14 cellular contexts compared by ENCODE assay signal in genomic region chr2:27083410-27084296, GRCh38. TPM values are rescaled to one million over a fixed set of nuclear protein-coding genes. Genes with fewer than 3 reads are reported as not detected.
DNase-seq lines count a peak whose midpoint lies in the region; ATAC-seq and TF ChIP-seq lines count a peak whose summit lies in the region.
"Had no signal": no experiment of that assay in that cellular context is flagged by ENCODE, and none has a peak within 500 bp of the region (broad histone marks: within the 10 kb centered on the region; RNA-seq: fewer than 3 reads in every experiment).

No MANE protein-coding gene starts in this region.

- intact Hi-C loops in MCF 10A (cut with micrococcal nuclease), result no loop called here
- intact Hi-C loops in breast epithelium (cut with DNase I; ENCODE audit: low total_unique reads), result no loop called here

- no peak overlapping the region for H3K4me3 Mint-ChIP-seq in MCF 10A (ENCODE audit: unreplicated experiment)
- H3K4me3 Mint-ChIP-seq in chondrocyte (ENCODE audit: unreplicated experiment), result no peak overlapping the region
- H3K4me3 Mint-ChIP-seq in stimulated activated naive B cell treated with anti-CD40 and anti-IgM and Interleukin-4, amounts not matched to agents 10 μg/mL and 1 μg/mL and 100 μg/mL, for 72 hours, result peak overlapping the region in 1 of 2 donors; percentile 43
- H3K4me3 Mint-ChIP-seq in nephron progenitor cell, result no peak overlapping the region

- peak; percentile 28 for DNase-seq in MCF 10A (ENCODE audit: unreplicated experiment)
- DNase-seq in breast epithelium (ENCODE audit: low spot score in 2 of 2), result no peak
- no peak for DNase-seq in chondrocyte (ENCODE audit: low spot score)
- DNase-seq in stimulated activated naive B cell treated with anti-CD40 and anti-IgM and Interleukin-4, amounts not matched to agents 10 μg/mL and 1 μg/mL and 100 μg/mL, for 72 hours, result no peak
- no peak for DNase-seq in nephron progenitor cell
- DNase-seq: activated CD8-positive, alpha-beta memory T cell treated with anti-CD3 and anti-CD28 coated beads for 24 hours; activated naive CD4-positive, alpha-beta T cell treated with Interleukin-2 at 50 U/mL for 16 hours; GM23248; NCI-H510A; Peyer's patch; stimulated activated naive CD4-positive, alpha-beta T cell had no signal

- no peaks in the 10 kb centered on the region for H3K36me3 ChIP-seq in breast epithelium
- H3K36me3 ChIP-seq: pancreas, Peyer's patch had no signal

- H3K36me3 Mint-ChIP-seq in MCF 10A (ENCODE audit: insufficient read depth, unreplicated experiment), result no peaks in the 10 kb centered on the region
- peaks cover 7% of the 10 kb centered on the region for H3K36me3 Mint-ChIP-seq in chondrocyte (ENCODE audit: low read depth)
- no peaks in the 10 kb centered on the region for H3K36me3 Mint-ChIP-seq in stimulated activated naive B cell treated with anti-CD40 and anti-IgM and Interleukin-4, amounts not matched to agents 10 μg/mL and 1 μg/mL and 100 μg/mL, for 72 hours
- no peaks in the 10 kb centered on the region for H3K36me3 Mint-ChIP-seq in nephron progenitor cell (ENCODE audit: low read depth)

- no peak for ATAC-seq in stimulated activated naive B cell treated with anti-CD40 and anti-IgM and Interleukin-4, amounts not matched to agents 10 μg/mL and 1 μg/mL and 100 μg/mL, for 72 hours (replicated peaks)
- ATAC-seq in GM21367 (IDR thresholded peaks at IDR 0.05; ENCODE audit: unreplicated experiment), result no peak
- ATAC-seq: esophagus mucosa, pancreas had no signal

- H3K9me3 Mint-ChIP-seq in MCF 10A (ENCODE audit: unreplicated experiment) (no peaks in the 10 kb centered on the region), chondrocyte (ENCODE audit: low read depth) (no peaks in the 10 kb centered on the region), nephron progenitor cell (no peaks in the 10 kb centered on the region)
- H3K9me3 Mint-ChIP-seq in stimulated activated naive B cell treated with anti-CD40 and anti-IgM and Interleukin-4, amounts not matched to agents 10 μg/mL and 1 μg/mL and 100 μg/mL, for 72 hours, result no peaks in the 10 kb centered on the region

- BruUV-seq in MCF 10A (replicated peaks; lab: Mats Ljungman, UMichigan), result no TSS peak

- no peak for TF ChIP-seq POLR2A in breast epithelium (IDR thresholded peaks at IDR 0.05)

- H3K27ac Mint-ChIP-seq in MCF 10A (ENCODE audit: low read depth, unreplicated experiment) (no peak overlapping the region), chondrocyte (ENCODE audit: unreplicated experiment) (peak overlapping the region; percentile 49), nephron progenitor cell (no peak overlapping the region)
- H3K27ac Mint-ChIP-seq in stimulated activated naive B cell treated with anti-CD40 and anti-IgM and Interleukin-4, amounts not matched to agents 10 μg/mL and 1 μg/mL and 100 μg/mL, for 72 hours, result peak overlapping the region; percentile 32

- H3K27me3 Mint-ChIP-seq in MCF 10A (ENCODE audit: insufficient read depth, unreplicated experiment), result no peaks in the 10 kb centered on the region
- no peaks in the 10 kb centered on the region for H3K27me3 Mint-ChIP-seq in chondrocyte (ENCODE audit: low read depth)
- peaks cover 1 to 8% of the 10 kb centered on the region in 2 donors for H3K27me3 Mint-ChIP-seq in stimulated activated naive B cell treated with anti-CD40 and anti-IgM and Interleukin-4, amounts not matched to agents 10 μg/mL and 1 μg/mL and 100 μg/mL, for 72 hours
- H3K27me3 Mint-ChIP-seq in nephron progenitor cell (ENCODE audit: low read depth, poor library complexity), result peaks cover 27% of the 10 kb centered on the region

- H3K4me1 Mint-ChIP-seq in MCF 10A (ENCODE audit: insufficient read depth, unreplicated experiment) (peaks cover 11% of the 10 kb centered on the region), chondrocyte (ENCODE audit: low read depth) (peaks cover 40% of the 10 kb centered on the region), nephron progenitor cell (peaks cover 53% of the 10 kb centered on the region)
- peaks cover 22 to 49% of the 10 kb centered on the region in 2 donors for H3K4me1 Mint-ChIP-seq in stimulated activated naive B cell treated with anti-CD40 and anti-IgM and Interleukin-4, amounts not matched to agents 10 μg/mL and 1 μg/mL and 100 μg/mL, for 72 hours

- no peaks in the 10 kb centered on the region for H3K9me3 ChIP-seq in breast epithelium
- H3K9me3 ChIP-seq: pancreas, Peyer's patch had no signal

- peaks cover 0 to 18% of the 10 kb centered on the region in 2 donors for H3K4me1 ChIP-seq in breast epithelium

- POLR2A ChIA-PET in MCF 10A (lab: Yijun Ruan, JAX), result interaction anchor here (0.9 to 3.3 kb wide), 7 partner anchors 9 to 237 kb away, joined by 3 to 12 read pairs (median 4); partner anchors contain the start of genes AGBL5, ATRAID, OST4 and PREB

- H3K27me3 ChIP-seq in breast epithelium, result no peaks in the 10 kb centered on the region
- H3K27me3 ChIP-seq: pancreas, Peyer's patch had no signal

- TF ChIP-seq CTCF in MCF 10A (IDR thresholded peaks at IDR 0.05; ENCODE audit: unreplicated experiment) (no peak), breast epithelium (IDR thresholded peaks at IDR 0.05) (no peak), chondrocyte (IDR thresholded peaks at IDR 0.05) (no peak), nephron progenitor cell (IDR thresholded peaks at IDR 0.05) (no peak)

- H3K4me3 ChIP-seq in breast epithelium, result no peak overlapping the region
- H3K4me3 ChIP-seq: GM23248, pancreas, Peyer's patch had no signal

- CTCF ChIA-PET in MCF 10A (lab: Yijun Ruan, JAX), result interaction anchor here (0.5 to 1.1 kb wide), 8 partner anchors 10 to 1381 kb away, joined by 3 to 4 read pairs (median 3); no protein-coding TSS in a partner anchor

- no peak overlapping the region for H3K27ac ChIP-seq in breast epithelium
- H3K27ac ChIP-seq: GM23248, pancreas had no signal

RNA-seq across cellular contexts. Expression of gene KHK, which starts 2.9 kb away (rescaled TPM):
- total RNA-seq in MCF 10A (2022) (1.7 and 2.6 TPM in 2 replicates), breast epithelium (1 to 10 TPM; 2.2 to 4.1 (median 3.6) TPM), chondrocyte (1.2 to 1.9 TPM (median 1.3 TPM) in 3 replicates)
- total RNA-seq: GM23248 had no signal

RNA-seq across cellular contexts. Expression of gene EMILIN1, which starts 5.2 kb away (rescaled TPM):
- total RNA-seq in MCF 10A (2022) (0.20 and 0.21 TPM in 2 replicates), breast epithelium (10 to 100 TPM; 25.6 to 94.7 (median 26.9) TPM), chondrocyte (180 to 235 TPM (median 182 TPM) in 3 replicates)

RNA-seq across cellular contexts. Expression of gene OST4, which starts 12.2 kb away (rescaled TPM):
- 257 and 340 TPM in 2 replicates for total RNA-seq in MCF 10A (2022)
- 100 to 1,000 TPM; 271 to 309 (median 281) TPM for total RNA-seq in breast epithelium
- 473 to 494 TPM (median 478 TPM) in 3 replicates for total RNA-seq in chondrocyte

RNA-seq across cellular contexts. Expression of gene AGBL5, which starts 32.2 kb away (rescaled TPM):
- 18.9 and 22.7 TPM in 2 replicates for total RNA-seq in MCF 10A (2022)
- total RNA-seq in breast epithelium, result 10 to 100 TPM; 12.5 to 21.5 (median 16.1) TPM
- 14.0 to 31.8 TPM (median 16.3 TPM) in 3 replicates for total RNA-seq in chondrocyte

RNA-seq across cellular contexts. Expression of gene CGREF1, which starts 35.3 kb away (rescaled TPM):
- total RNA-seq in MCF 10A (2022), result 10.9 and 12.9 TPM in 2 replicates
- total RNA-seq in breast epithelium, result 10 to 100 TPM in 1 of 3 donors, 1 to 10 TPM in 2; 3.2 to 16.4 (median 3.4) TPM
- 9.6 to 15.9 TPM (median 13.5 TPM) in 3 replicates for total RNA-seq in chondrocyte

Comparison
In these comparisons a context has a peak if more than half of its experiments do, and no peak if none do; other contexts are left out.
1. RNA of gene EMILIN1, which starts 5.2 kb away (total RNA-seq): 180 to 235 TPM in chondrocyte and 25.6 to 94.7 TPM in breast epithelium; 0.20 to 0.21 TPM in MCF 10A; every median in the first group is over 10 times any median in the second.
2. H3K27ac Mint-ChIP-seq: peak in chondrocyte (single experiment) and stimulated activated naive B cell treated with anti-CD40 and anti-IgM and Interleukin-4, amounts not matched to agents 10 μg/mL and 1 μg/mL and 100 μg/mL, for 72 hours (single experiment); none in MCF 10A (single experiment) and nephron progenitor cell (single experiment).